ENCODE assay signal across 25 cellular contexts in the genomic region with DNA sequence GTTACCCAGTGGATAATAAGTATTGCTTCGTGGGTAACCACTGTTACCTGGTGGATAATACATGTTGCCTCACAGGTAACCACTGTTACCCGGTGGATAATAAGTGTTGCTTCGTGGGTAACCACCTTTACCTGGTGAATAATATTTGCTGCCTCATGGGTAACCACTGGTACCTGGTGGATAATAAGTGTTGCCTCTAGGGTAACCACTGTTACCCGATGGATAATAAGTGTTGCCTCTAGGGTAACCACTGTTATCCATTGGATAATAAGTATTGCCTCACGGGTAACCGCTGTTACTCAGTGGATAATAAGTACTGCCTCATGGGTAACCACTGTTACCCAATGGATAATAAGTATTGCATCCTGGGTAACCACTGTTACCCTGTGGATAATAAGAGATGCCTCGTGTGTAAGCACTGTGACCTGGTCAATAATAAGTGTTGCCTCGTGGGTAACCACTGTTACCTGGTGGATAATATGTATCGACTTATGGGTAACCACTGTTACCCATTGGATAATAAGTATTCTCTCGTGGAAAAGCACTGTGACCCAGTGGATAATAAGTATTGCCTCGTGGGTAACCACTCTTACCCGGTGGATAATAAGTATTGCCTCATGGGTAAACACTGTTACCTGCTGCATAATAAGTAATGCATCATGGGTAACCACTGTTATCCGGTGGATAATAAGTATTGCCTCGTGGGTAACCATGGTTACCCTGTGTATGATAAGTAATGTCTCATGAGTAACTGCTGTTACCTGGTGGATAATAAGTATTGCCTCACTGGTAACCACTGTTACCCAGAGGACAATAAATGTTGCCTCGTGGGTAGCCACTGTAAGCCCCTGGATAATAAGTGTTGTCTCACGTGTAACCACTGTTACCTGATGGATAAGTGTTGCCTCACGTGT. TPM values are rescaled to one million over a fixed set of nuclear protein-coding genes. Genes with fewer than 3 reads are reported as not detected.
"Had no signal": no experiment of that assay in that cellular context is flagged by ENCODE, and none has a peak within 500 bp of the region (broad histone marks: within the 10 kb centered on the region; RNA-seq: fewer than 3 reads in every experiment).

No MANE protein-coding gene starts in this region.

- H3K9me3 ChIP-seq: adrenal gland had no signal

- ATAC-seq: activated T-cell treated with anti-CD3 and anti-CD28 coated beads, Interleukin-2, amount 50 U/mL, for 72 hours; WTC11 had no signal

- H3K4me3 ChIP-seq: adrenal gland, PC-9 had no signal

- H3K36me3 ChIP-seq: adrenal gland had no signal

- H2AFZ ChIP-seq: PC-9 had no signal

- H3K27me3 ChIP-seq: adrenal gland had no signal

- H3K4me2 ChIP-seq: PC-9 had no signal

- H3K4me1 ChIP-seq: adrenal gland had no signal

- H3K27ac ChIP-seq: adrenal gland, PC-9 had no signal

- DNase-seq: activated CD4-positive, alpha-beta memory T cell treated with anti-CD3 and anti-CD28 coated beads, Interleukin-2, amount 10 ng/mL, durations not matched to agents 7 days and 5 days; activated CD4-positive, alpha-beta T cell treated with anti-CD3 and anti-CD28 coated beads, Interleukin-2, amount 50 U/mL, for 1 hour; activated CD4-positive, CD25-positive, alpha-beta regulatory T cell treated with anti-CD3 and anti-CD28 coated beads, Interleukin-2, amount 50 U/mL, for 72 hours; activated CD8-positive, alpha-beta memory T cell treated with anti-CD3 and anti-CD28 coated beads, Interleukin-2, amount 50 U/mL, for 4 hours; activated gamma-delta T cell treated with Interleukin-2 at 50 U/mL for 16 hours; activated naive CD4-positive, alpha-beta T cell treated with anti-CD3 and anti-CD28 coated beads, Interleukin-2, amount 50 U/mL, for 16 hours; activated naive CD8-positive, alpha-beta T cell treated with anti-CD3 and anti-CD28 coated beads, Interleukin-2, amount 10 ng/mL, durations not matched to agents 7 days and 5 days; activated T-cell treated with anti-CD3 and anti-CD28 coated beads, Interleukin-2, amount 50 U/mL, for 72 hours; adrenal gland; anterior cingulate cortex; caudate nucleus; Karpas-422; MM.1S; NCI-H1105; NCI-H1436; NCI-H1694 treated with DMSO at 0.1 percent for 48 hours; NCI-H2029 treated with DMSO at 0.1 percent for 48 hours; NCI-H510A treated with DMSO at 0.1 percent for 48 hours; PC-9; SHP77 treated with DMSO at 0.1 percent for 48 hours; T-helper 9 cell had no signal

RNA-seq across cellular contexts. Expression of a gene that starts 20.1 kb away (rescaled TPM):
- total RNA-seq: activated CD4-positive, alpha-beta memory T cell treated with anti-CD3 and anti-CD28 coated beads, Interleukin-2, amount 10 ng/mL, durations not matched to agents 7 days and 5 days; activated naive CD8-positive, alpha-beta T cell treated with anti-CD3 and anti-CD28 coated beads, Interleukin-2, amount 10 ng/mL, durations not matched to agents 7 days and 5 days; activated T-cell treated with anti-CD3 and anti-CD28 coated beads, Interleukin-2, amount 50 U/mL, for 72 hours; activated T-helper 2 cell treated with anti-CD3 and anti-CD28 coated beads, Interferon-gamma antibody, Interleukin-2, Interleukin-4, amounts not matched to agents 10 μg/mL and 5 μg/mL and 100 μg/mL, durations not matched to agents 14 hours and 24 hours and 36 hours; adrenal gland; cerebellum; PC-9; SK-MEL-5 had no signal
- polyA plus RNA-seq: adrenal gland had no signal

RNA-seq across cellular contexts. Expression of a gene that starts 56.0 kb away (rescaled TPM):
- total RNA-seq: activated CD4-positive, alpha-beta memory T cell treated with anti-CD3 and anti-CD28 coated beads, Interleukin-2, amount 10 ng/mL, durations not matched to agents 7 days and 5 days; activated naive CD8-positive, alpha-beta T cell treated with anti-CD3 and anti-CD28 coated beads, Interleukin-2, amount 10 ng/mL, durations not matched to agents 7 days and 5 days; activated T-cell treated with anti-CD3 and anti-CD28 coated beads, Interleukin-2, amount 50 U/mL, for 72 hours; activated T-helper 2 cell treated with anti-CD3 and anti-CD28 coated beads, Interferon-gamma antibody, Interleukin-2, Interleukin-4, amounts not matched to agents 10 μg/mL and 5 μg/mL and 100 μg/mL, durations not matched to agents 14 hours and 24 hours and 36 hours; cerebellum; PC-9; SK-MEL-5; WTC11 had no signal
- polyA plus RNA-seq: adrenal gland had no signal
